ENCODE assay signal across 16 cellular contexts in genomic region chr1:221217029-221217428, GRCh38.
DNase-seq lines count a peak whose midpoint lies in the region; ATAC-seq and TF ChIP-seq lines count a peak whose summit lies in the region.
"Had no signal": no experiment of that assay in that cellular context is flagged by ENCODE, and none has a peak within 500 bp of the region (broad histone marks: within the 10 kb centered on the region; RNA-seq: fewer than 3 reads in every experiment).

No MANE protein-coding gene starts in this region.

- H3K4me1 ChIP-seq in SK-N-SH (ENCODE audit: control insufficient read depth in 1 of 2, insufficient read depth in 2 of 2, low read depth in 1 of 2, low read length in 1 of 2) (no peaks in the 10 kb centered on the region), gastrocnemius medialis (no peaks in the 10 kb centered on the region)
- H3K4me1 ChIP-seq: foreskin keratinocyte had no signal

- intact Hi-C loops in gastrocnemius medialis (cut with DNase I; ENCODE audit: low total_unique reads): no loop called here

- H3K36me3 ChIP-seq in SK-N-SH (replicated peaks in 1 of 2; ENCODE audit: control insufficient read depth in 1 of 2, insufficient read depth in 2 of 2, low read length in 1 of 2) (no peaks in the 10 kb centered on the region), gastrocnemius medialis (no peaks in the 10 kb centered on the region)
- H3K36me3 ChIP-seq: MG63 had no signal

- DNase-seq in EH (ENCODE audit: low read depth) (peak; percentile 52), SK-N-SH (no peak), glutamatergic neuron (peak; percentile 24), gastrocnemius medialis (no peak), NCI-H2029 treated with DMSO at 0.1 percent for 48 hours (lab: John Stamatoyannopoulos, UW) (no peak)
- DNase-seq: CD4-positive, alpha-beta T cell; dorsolateral prefrontal cortex; foreskin keratinocyte; MG63; naive thymus-derived CD4-positive, alpha-beta T cell; NCI-H2227 treated with DMSO at 0.1 percent for 48 hours; stimulated activated CD4-positive, alpha-beta T cell treated with anti-CD3 and anti-CD28 coated beads, Interleukin-4, amount 100 ng/mL, for 24 hours; stimulated activated naive CD4-positive, alpha-beta T cell treated with Interleukin-2 at 50 U/mL for 16 hours; T-cell had no signal

- CTCF ChIA-PET in SK-N-SH (lab: Yijun Ruan, JAX): interaction anchor here (1.6 kb wide), 1 partner anchor 14 kb away, joined by 6 read pairs; no protein-coding TSS in a partner anchor

- no peak overlapping the region for H2AFZ ChIP-seq in SK-N-SH (ENCODE audit: low read depth)

- H3K27me3 ChIP-seq in SK-N-SH (ENCODE audit: insufficient read depth) (no peaks in the 10 kb centered on the region), gastrocnemius medialis (no peaks in the 10 kb centered on the region)
- H3K27me3 ChIP-seq: foreskin keratinocyte, MG63 had no signal

- H3K4me1 Mint-ChIP-seq in glutamatergic neuron (ENCODE audit: low read depth, unreplicated experiment): peaks cover 9% of the 10 kb centered on the region
- H3K4me1 Mint-ChIP-seq: naive thymus-derived CD4-positive, alpha-beta T cell; T-cell had no signal

- no peaks in the 10 kb centered on the region for H3K9me2 ChIP-seq in SK-N-SH

- no peak for TF ChIP-seq POLR2A in gastrocnemius medialis (IDR thresholded peaks at IDR 0.05)

- H3K9me3 ChIP-seq in SK-N-SH (no peaks in the 10 kb centered on the region), gastrocnemius medialis (no peaks in the 10 kb centered on the region)
- H3K9me3 ChIP-seq: MG63 had no signal

- H3K4me3 ChIP-seq in SK-N-SH (ENCODE audit: low read depth in 2 of 2, low read length in 1 of 2) (no peak overlapping the region), gastrocnemius medialis (no peak overlapping the region)
- H3K4me3 ChIP-seq: dorsolateral prefrontal cortex, MG63 had no signal

- no peaks in the 10 kb centered on the region for H4K20me1 ChIP-seq in SK-N-SH (ENCODE audit: insufficient read depth)

- no peak overlapping the region for H3K27ac Mint-ChIP-seq in glutamatergic neuron (ENCODE audit: unreplicated experiment)
- H3K27ac Mint-ChIP-seq: CD4-positive, alpha-beta T cell; naive thymus-derived CD4-positive, alpha-beta T cell; T-cell had no signal

- peak; percentile 66 to 73 for ATAC-seq in gastrocnemius medialis
- ATAC-seq in HG03439 (IDR thresholded peaks at IDR 0.05; ENCODE audit: unreplicated experiment): no peak
- no peak for ATAC-seq in activated CD4-positive, CD25-positive, alpha-beta regulatory T cell treated with anti-CD3 and anti-CD28 coated beads, Interleukin-2, amount 50 U/mL, for 24 hours
- ATAC-seq: foreskin keratinocyte; naive thymus-derived CD4-positive, alpha-beta T cell; T-cell had no signal

- H3K27ac ChIP-seq in SK-N-SH (ENCODE audit: low read depth in 2 of 2, low read length in 1 of 2): no peak overlapping the region; a peak in 1 of 4 replicates
- peak overlapping the region; percentile 17 to 37 (median 18) for H3K27ac ChIP-seq in gastrocnemius medialis
- H3K27ac ChIP-seq: dorsolateral prefrontal cortex, foreskin keratinocyte had no signal

- TF ChIP-seq CTCF in SK-N-SH (IDR thresholded peaks at IDR 0.05) (no peak), glutamatergic neuron (IDR thresholded peaks at IDR 0.05; ENCODE audit: partially characterized antibody, unreplicated experiment) (no peak), gastrocnemius medialis (IDR thresholded peaks at IDR 0.05 in 4 of 5, conservative IDR thresholded peaks at IDR 0.05 in 1 of 5) (no peak)

- in situ Hi-C loops in gastrocnemius medialis (cut with MboI; ENCODE audit: low sequenced_read_pairs in 4 of 4): no loop called here

- POLR2A ChIA-PET in SK-N-SH (lab: Yijun Ruan, JAX): no interaction called here

- no peaks in the 10 kb centered on the region for H3F3A ChIP-seq in SK-N-SH (replicated peaks; ENCODE audit: insufficient read depth)

- TF ChIP-seq EP300 in SK-N-SH (IDR thresholded peaks at IDR 0.05; ENCODE audit: borderline replicate concordance in 1 of 2, low read depth in 1 of 2, low read length in 1 of 2): no peak

- no peaks in the 10 kb centered on the region for H3K27me3 Mint-ChIP-seq in glutamatergic neuron (ENCODE audit: unreplicated experiment)
- H3K27me3 Mint-ChIP-seq: CD4-positive, alpha-beta T cell had no signal

- H3K4me2 ChIP-seq in SK-N-SH: no peak overlapping the region

- 33% methylated on average over 3 of the region's 3 CpGs for WGBS in SK-N-SH (ENCODE audit: low lambda C conversion rate)

- no peaks in the 10 kb centered on the region for H3K79me2 ChIP-seq in SK-N-SH (ENCODE audit: insufficient read depth)

- H3K4me3 Mint-ChIP-seq in glutamatergic neuron (ENCODE audit: unreplicated experiment): no peak overlapping the region
- H3K4me3 Mint-ChIP-seq: CD4-positive, alpha-beta T cell; naive thymus-derived CD4-positive, alpha-beta T cell; T-cell had no signal

- peaks cover 4% of the 10 kb centered on the region for H3K9me3 Mint-ChIP-seq in glutamatergic neuron (ENCODE audit: unreplicated experiment)
- H3K9me3 Mint-ChIP-seq: T-cell had no signal

- TF ChIP-seq RAD21 in SK-N-SH (IDR thresholded peaks at IDR 0.05; ENCODE audit: low read length): no peak

- peaks cover 2% of the 10 kb centered on the region for H3K36me3 Mint-ChIP-seq in glutamatergic neuron (ENCODE audit: unreplicated experiment)
- H3K36me3 Mint-ChIP-seq: naive thymus-derived CD4-positive, alpha-beta T cell; T-cell had no signal

- H3K9ac ChIP-seq in SK-N-SH: no peak overlapping the region

TF ChIP-seq in SK-N-SH, 30 proteins besides CTCF, POLR2A, EP300 and RAD21:
- TF ChIP-seq, protein P1, sequence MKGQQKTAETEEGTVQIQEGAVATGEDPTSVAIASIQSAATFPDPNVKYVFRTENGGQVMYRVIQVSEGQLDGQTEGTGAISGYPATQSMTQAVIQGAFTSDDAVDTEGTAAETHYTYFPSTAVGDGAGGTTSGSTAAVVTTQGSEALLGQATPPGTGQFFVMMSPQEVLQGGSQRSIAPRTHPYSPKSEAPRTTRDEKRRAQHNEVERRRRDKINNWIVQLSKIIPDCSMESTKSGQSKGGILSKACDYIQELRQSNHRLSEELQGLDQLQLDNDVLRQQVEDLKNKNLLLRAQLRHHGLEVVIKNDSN (IDR thresholded peaks at IDR 0.05; ENCODE audit: borderline replicate concordance, low read depth): peak; percentile 34; the same call in 1 of the 2 replicates
- no peak for TF ChIP-seq EZH2phosphoT487 (IDR thresholded peaks at IDR 0.05; ENCODE audit: borderline replicate concordance, low read depth)
- no peak for TF ChIP-seq FOXJ3 (CRISPR knock-in tag; IDR thresholded peaks at IDR 0.05)
- no peak for TF ChIP-seq TCF12 (IDR thresholded peaks at IDR 0.05)
- TF ChIP-seq GATA2 (CRISPR knock-in tag; IDR thresholded peaks at IDR 0.05): no peak
- TF ChIP-seq, protein P2, sequence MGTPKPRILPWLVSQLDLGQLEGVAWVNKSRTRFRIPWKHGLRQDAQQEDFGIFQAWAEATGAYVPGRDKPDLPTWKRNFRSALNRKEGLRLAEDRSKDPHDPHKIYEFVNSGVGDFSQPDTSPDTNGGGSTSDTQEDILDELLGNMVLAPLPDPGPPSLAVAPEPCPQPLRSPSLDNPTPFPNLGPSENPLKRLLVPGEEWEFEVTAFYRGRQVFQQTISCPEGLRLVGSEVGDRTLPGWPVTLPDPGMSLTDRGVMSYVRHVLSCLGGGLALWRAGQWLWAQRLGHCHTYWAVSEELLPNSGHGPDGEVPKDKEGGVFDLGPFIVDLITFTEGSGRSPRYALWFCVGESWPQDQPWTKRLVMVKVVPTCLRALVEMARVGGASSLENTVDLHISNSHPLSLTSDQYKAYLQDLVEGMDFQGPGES (IDR thresholded peaks at IDR 0.05; ENCODE audit: low read depth, low read length): no peak
- no peak for TF ChIP-seq GABPA (IDR thresholded peaks at IDR 0.05; ENCODE audit: low read depth)
- TF ChIP-seq POLR2AphosphoS5 (IDR thresholded peaks at IDR 0.05; ENCODE audit: low read depth, low read length): no peak

Comparison
In these comparisons a context has a peak if more than half of its experiments do, and no peak if none do; other contexts are left out.
1. DNase-seq: peak in EH (single experiment) and glutamatergic neuron (single experiment); none in SK-N-SH (single experiment), gastrocnemius medialis (0 of 2) and NCI-H2029 treated with DMSO at 0.1 percent for 48 hours (single experiment).
2. H3K27ac ChIP-seq: peak in gastrocnemius medialis (4 of 4); none in SK-N-SH (0 of 2).
3. ATAC-seq: peak in gastrocnemius medialis (2 of 2); none in HG03439 (single experiment) and activated CD4-positive, CD25-positive, alpha-beta regulatory T cell treated with anti-CD3 and anti-CD28 coated beads, Interleukin-2, amount 50 U/mL, for 24 hours (0 of 2).